1 cellular context compared by ENCODE assay signal in genomic region chr11:4607111-4607510, GRCh38.
A peak's percentile ranks its signal among the peaks of the same experiment; 100 is the strongest.
TF ChIP-seq lines count a peak whose summit lies in the region.

No MANE protein-coding gene starts in this region.

TF ChIP-seq in HepG2, 621 proteins besides CTCF, POLR2A, EP300 and RAD21:
- TF ChIP-seq TMF1 (CRISPR knock-in tag; IDR thresholded peaks at IDR 0.05; ENCODE audit: low read depth) (no peak), CREB1 (IDR thresholded peaks at IDR 0.05) (peak; percentile 50), CREB1 (CRISPR knock-in tag; IDR thresholded peaks at IDR 0.05) (no peak), ZFP41 (CRISPR knock-in tag; IDR thresholded peaks at IDR 0.05; ENCODE audit: borderline replicate concordance) (no peak), PITX1 (CRISPR knock-in tag; IDR thresholded peaks at IDR 0.05) (no peak)
TF ChIP-seq in HepG2: peak in this region for 1.
